ENCODE assay signal across 2 cellular contexts in genomic region chr22:21652547-21653545, GRCh38.
TF ChIP-seq lines count a peak whose summit lies in the region.

No MANE protein-coding gene starts in this region.

TF ChIP-seq in HEK293T, 16 proteins besides CTCF, POLR2A, EP300 and RAD21:
- TF ChIP-seq L3MBTL2 (conservative IDR thresholded peaks at IDR 0.05) (no peak), LEF1 (IDR thresholded peaks at IDR 0.05; ENCODE audit: borderline replicate concordance) (peak; percentile 56; the same call in 1 of the 2 replicates)

TF ChIP-seq in GM12878, 131 proteins besides CTCF, POLR2A, EP300 and RAD21:
- TF ChIP-seq IRF5 (IDR thresholded peaks at IDR 0.05; ENCODE audit: borderline replicate concordance) (no peak), MLLT1 (IDR thresholded peaks at IDR 0.05) (no peak), EGR1 (IDR thresholded peaks at IDR 0.05; ENCODE audit: borderline replicate concordance in 1 of 2, low read depth in 2 of 2, low read length in 2 of 2) (no peak), MXI1 (IDR thresholded peaks at IDR 0.05; ENCODE audit: low read depth, low read length) (no peak), MTA3 (IDR thresholded peaks at IDR 0.05; ENCODE audit: borderline replicate concordance, low read length) (no peak), BACH1 (IDR thresholded peaks at IDR 0.05; ENCODE audit: borderline replicate concordance) (no peak), KLF5 (IDR thresholded peaks at IDR 0.05; ENCODE audit: partially characterized antibody) (no peak), SIN3A (IDR thresholded peaks at IDR 0.05; ENCODE audit: low read depth, low read length) (no peak), GABPA (IDR thresholded peaks at IDR 0.05; ENCODE audit: low read depth) (no peak), WRNIP1 (IDR thresholded peaks at IDR 0.05; ENCODE audit: borderline replicate concordance, low read depth, low read length) (no peak), CHD1 (IDR thresholded peaks at IDR 0.05; ENCODE audit: low read depth, low read length) (no peak)
- TF ChIP-seq, protein P1, sequence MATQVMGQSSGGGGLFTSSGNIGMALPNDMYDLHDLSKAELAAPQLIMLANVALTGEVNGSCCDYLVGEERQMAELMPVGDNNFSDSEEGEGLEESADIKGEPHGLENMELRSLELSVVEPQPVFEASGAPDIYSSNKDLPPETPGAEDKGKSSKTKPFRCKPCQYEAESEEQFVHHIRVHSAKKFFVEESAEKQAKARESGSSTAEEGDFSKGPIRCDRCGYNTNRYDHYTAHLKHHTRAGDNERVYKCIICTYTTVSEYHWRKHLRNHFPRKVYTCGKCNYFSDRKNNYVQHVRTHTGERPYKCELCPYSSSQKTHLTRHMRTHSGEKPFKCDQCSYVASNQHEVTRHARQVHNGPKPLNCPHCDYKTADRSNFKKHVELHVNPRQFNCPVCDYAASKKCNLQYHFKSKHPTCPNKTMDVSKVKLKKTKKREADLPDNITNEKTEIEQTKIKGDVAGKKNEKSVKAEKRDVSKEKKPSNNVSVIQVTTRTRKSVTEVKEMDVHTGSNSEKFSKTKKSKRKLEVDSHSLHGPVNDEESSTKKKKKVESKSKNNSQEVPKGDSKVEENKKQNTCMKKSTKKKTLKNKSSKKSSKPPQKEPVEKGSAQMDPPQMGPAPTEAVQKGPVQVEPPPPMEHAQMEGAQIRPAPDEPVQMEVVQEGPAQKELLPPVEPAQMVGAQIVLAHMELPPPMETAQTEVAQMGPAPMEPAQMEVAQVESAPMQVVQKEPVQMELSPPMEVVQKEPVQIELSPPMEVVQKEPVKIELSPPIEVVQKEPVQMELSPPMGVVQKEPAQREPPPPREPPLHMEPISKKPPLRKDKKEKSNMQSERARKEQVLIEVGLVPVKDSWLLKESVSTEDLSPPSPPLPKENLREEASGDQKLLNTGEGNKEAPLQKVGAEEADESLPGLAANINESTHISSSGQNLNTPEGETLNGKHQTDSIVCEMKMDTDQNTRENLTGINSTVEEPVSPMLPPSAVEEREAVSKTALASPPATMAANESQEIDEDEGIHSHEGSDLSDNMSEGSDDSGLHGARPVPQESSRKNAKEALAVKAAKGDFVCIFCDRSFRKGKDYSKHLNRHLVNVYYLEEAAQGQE (IDR thresholded peaks at IDR 0.05; ENCODE audit: low read depth, low read length) = no peak
